ENCODE assay signal across 11 cellular contexts in the genomic region with DNA sequence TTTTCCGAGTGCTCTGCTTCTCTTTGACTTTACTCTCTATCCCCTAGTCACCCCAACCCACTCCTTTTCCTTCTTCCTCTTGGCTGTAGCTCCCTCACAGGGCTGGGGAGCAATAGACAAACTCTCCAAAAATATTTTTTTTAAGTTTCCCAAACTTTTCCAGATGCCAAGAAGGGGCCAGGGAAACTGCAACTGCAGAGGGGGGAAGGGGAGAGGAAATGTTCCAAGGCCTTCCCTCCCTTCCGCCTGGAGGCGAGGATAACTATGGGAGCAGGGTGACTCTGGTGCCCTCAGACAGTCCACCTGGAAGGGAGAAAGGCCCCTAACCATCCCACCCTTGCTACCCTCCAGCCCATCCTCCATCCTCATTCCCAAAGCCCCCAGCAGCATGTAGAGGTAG. TPM values are rescaled to one million over a fixed set of nuclear protein-coding genes. Genes with fewer than 3 reads are reported as not detected.
DNase-seq lines count a peak whose midpoint lies in the region; ATAC-seq and TF ChIP-seq lines count a peak whose summit lies in the region.
"Had no signal": no experiment of that assay in that cellular context is flagged by ENCODE, and none has a peak within 500 bp of the region (broad histone marks: within the 10 kb centered on the region; RNA-seq: fewer than 3 reads in every experiment).

No MANE protein-coding gene starts in this region.

- H3K36me3 ChIP-seq in mucosa of stomach (ENCODE audit: control insufficient read depth, insufficient read depth, low read length), result peaks cover 5% of the 10 kb centered on the region
- H3K36me3 ChIP-seq in tibial artery, result no peaks in the 10 kb centered on the region

- H3K27ac Mint-ChIP-seq in endothelial cell (ENCODE audit: unreplicated experiment), result no peak overlapping the region

- H3K4me3 Mint-ChIP-seq in endothelial cell (ENCODE audit: unreplicated experiment), result peak overlapping the region; percentile 42

- H3K4me1 ChIP-seq in mucosa of stomach (ENCODE audit: control insufficient read depth, insufficient read depth, low read length) (peaks cover 80% of the 10 kb centered on the region), tibial artery (peaks cover 0 to 99% (median 89%) of the 10 kb centered on the region in 4 donors)

- H3K9me3 Mint-ChIP-seq in endothelial cell (ENCODE audit: unreplicated experiment), result no peaks in the 10 kb centered on the region
- H3K9me3 Mint-ChIP-seq: naive thymus-derived CD8-positive, alpha-beta T cell had no signal

- intact Hi-C loops in tibial artery (cut with DNase I; ENCODE audit: low total_unique reads) (no loop called here), posterior cingulate gyrus (cut with DNase I) (no loop called here)

- no peak for DNase-seq in LNCaP clone FGC (ENCODE audit: low read depth)
- no peak for DNase-seq in endothelial cell (ENCODE audit: low spot score)
- no peak for DNase-seq in tibial artery
- DNase-seq in posterior cingulate gyrus, result no peak
- DNase-seq in medulla oblongata (ENCODE audit: extremely low spot score), result no peak
- DNase-seq: naive thymus-derived CD8-positive, alpha-beta T cell; NCI-H69; stimulated activated CD4-positive, alpha-beta T cell treated with anti-CD3 and anti-CD28 coated beads, Interleukin-4, amount 100 ng/mL, for 4 hours had no signal

- no peak for TF ChIP-seq CTCF in LNCaP clone FGC (IDR thresholded peaks at IDR 0.05; ENCODE audit: control insufficient read depth, extremely low read depth, insufficient read depth)
- no peak for TF ChIP-seq CTCF in endothelial cell (IDR thresholded peaks at IDR 0.05; ENCODE audit: unreplicated experiment)
- no peak for TF ChIP-seq CTCF in tibial artery (IDR thresholded peaks at IDR 0.05)

- H3K4me3 ChIP-seq in LNCaP clone FGC (ENCODE audit: low read depth, low read length) (peak overlapping the region; percentile 3; the same call in 1 of the 2 replicates), mucosa of stomach (ENCODE audit: low read length) (no peak overlapping the region), tibial artery (no peak overlapping the region)

- H3K9me3 ChIP-seq in mucosa of stomach (ENCODE audit: control insufficient read depth, low read length), result no peaks in the 10 kb centered on the region
- H3K9me3 ChIP-seq in tibial artery, result no peaks in the 10 kb centered on the region

- H3K9ac ChIP-seq in mucosa of stomach (ENCODE audit: low read length), result peak overlapping the region; percentile 60

- no peak for ATAC-seq in GM21529 (IDR thresholded peaks at IDR 0.05; ENCODE audit: unreplicated experiment)
- ATAC-seq in HG03196 (IDR thresholded peaks at IDR 0.05; ENCODE audit: unreplicated experiment), result no peak
- ATAC-seq: naive thymus-derived CD8-positive, alpha-beta T cell had no signal

- H3K4me1 Mint-ChIP-seq in endothelial cell (ENCODE audit: unreplicated experiment), result peaks cover 60% of the 10 kb centered on the region

- H3K36me3 Mint-ChIP-seq in endothelial cell (ENCODE audit: low read depth, unreplicated experiment), result no peaks in the 10 kb centered on the region
- H3K36me3 Mint-ChIP-seq: naive thymus-derived CD8-positive, alpha-beta T cell had no signal

- peaks cover 8% of the 10 kb centered on the region for H3K27me3 Mint-ChIP-seq in endothelial cell (ENCODE audit: unreplicated experiment)

- H3K27me3 ChIP-seq in mucosa of stomach (ENCODE audit: control insufficient read depth, insufficient read depth, low read length), result no peaks in the 10 kb centered on the region
- H3K27me3 ChIP-seq in tibial artery, result no peaks in the 10 kb centered on the region

- peak overlapping the region; percentile 92 to 99 for H3K27ac ChIP-seq in tibial artery

RNA-seq across cellular contexts. Expression of gene LYL1, which starts 49.4 kb away (rescaled TPM):
- 68.6 TPM for total RNA-seq in endothelial cell (ENCODE audit: unreplicated experiment)

RNA-seq across cellular contexts. Expression of gene NFIX, which starts 58.0 kb away (rescaled TPM):
- 9.9 TPM for total RNA-seq in endothelial cell (ENCODE audit: unreplicated experiment)
